In genomic region chr16:57788951-57789350, GRCh38 we compare ENCODE assay signal across 25 cellular contexts. TPM values are rescaled to one million over a fixed set of nuclear protein-coding genes. Genes with fewer than 3 reads are reported as not detected.
"Had no signal": no experiment of that assay in that cellular context is flagged by ENCODE, and none has a peak within 500 bp of the region (broad histone marks: within the 10 kb centered on the region; RNA-seq: fewer than 3 reads in every experiment).

No MANE protein-coding gene starts in this region.

- H3K4me3 ChIP-seq: breast epithelium, colonic mucosa, gastrocnemius medialis, lower lobe of right lung, ovary, smooth muscle cell, transverse colon had no signal

- H3K4me1 ChIP-seq: breast epithelium, colonic mucosa had no signal

- H3K27ac ChIP-seq: breast epithelium, colonic mucosa, lower lobe of right lung, transverse colon had no signal

- H3K9me3 ChIP-seq: breast epithelium, colonic mucosa, gastrocnemius medialis, lower lobe of right lung, ovary, transverse colon had no signal

- DNase-seq: activated CD4-positive, alpha-beta T cell treated with anti-CD3 and anti-CD28 coated beads for 36 hours; activated CD4-positive, alpha-beta T cell treated with anti-CD3 and anti-CD28 coated beads, Interleukin-2, amount 50 U/mL, for 4 hours; activated CD4-positive, CD25-positive, alpha-beta regulatory T cell; activated naive CD4-positive, alpha-beta T cell; activated T-cell treated with anti-CD3 and anti-CD28 coated beads for 4 hours; activated T-cell treated with anti-CD3 and anti-CD28 coated beads, Interleukin-2, amount 50 U/mL, for 72 hours; colonic mucosa; effector memory CD4-positive, alpha-beta T cell; erythroblast; gastrocnemius medialis; hypothalamus; immature natural killer cell; lower lobe of right lung; mesenchymal stem cell; natural killer cell; retina; stimulated activated CD4-positive, alpha-beta T cell treated with anti-CD3 and anti-CD28 coated beads, Interleukin-1b, Interleukin-23, amount 100 ng/mL, for 48 hours; stimulated activated naive CD4-positive, alpha-beta T cell; transverse colon had no signal

- H3K27me3 ChIP-seq: breast epithelium, colonic mucosa, gastrocnemius medialis, ovary, transverse colon had no signal

- H3K36me3 ChIP-seq: breast epithelium, colonic mucosa, gastrocnemius medialis, ovary, transverse colon had no signal

- ATAC-seq: activated CD4-positive, alpha-beta T cell treated with anti-CD3 and anti-CD28 coated beads for 36 hours; activated naive CD4-positive, alpha-beta T cell treated with anti-CD3 and anti-CD28 coated beads, Interleukin-2, amount 50 U/mL, for 72 hours; activated T-cell treated with anti-CD3 and anti-CD28 coated beads, Interleukin-2, amount 50 U/mL, for 72 hours; gastrocnemius medialis; lower lobe of right lung; natural killer cell had no signal

- FAIRE-seq: urothelium cell line had no signal

- H3K4me2 ChIP-seq: smooth muscle cell had no signal

RNA-seq across cellular contexts. Expression of gene KIFC3, which starts 13.3 kb away (rescaled TPM):
- total RNA-seq: T-helper 1 cell treated with Interleukin-12 subunit alpha and Interleukin-12 subunit beta and Interleukin-4 antibody, amounts not matched to agents 30 ng/mL and 1 ng/mL, for 36 hours had no signal
